ENCODE assay signal across 8 cellular contexts in genomic region chr3:51501833-51502561, GRCh38. TPM values are rescaled to one million over a fixed set of nuclear protein-coding genes. Genes with fewer than 3 reads are reported as not detected.
A peak's percentile ranks its signal among the peaks of the same experiment; 100 is the strongest.
DNase-seq lines count a peak whose midpoint lies in the region; ATAC-seq, FAIRE-seq and TF ChIP-seq lines count a peak whose summit lies in the region.

No MANE protein-coding gene starts in this region.

- no peak overlapping the region for H3K27ac Mint-ChIP-seq in neural progenitor cell
- peak overlapping the region; percentile 20 to 25 for H3K27ac Mint-ChIP-seq in stimulated activated naive CD8-positive, alpha-beta T cell treated with anti-CD3 and anti-CD28 coated beads, Interleukin-15, amount 100 ng/mL, for 72 hours

- no peaks in the 10 kb centered on the region for H3K27me3 ChIP-seq in neural progenitor cell

- H3K27me3 Mint-ChIP-seq in neural progenitor cell (ENCODE audit: insufficient read depth, low read depth), result peaks cover 4% of the 10 kb centered on the region
- H3K27me3 Mint-ChIP-seq in stimulated activated naive CD8-positive, alpha-beta T cell treated with anti-CD3 and anti-CD28 coated beads, Interleukin-15, amount 100 ng/mL, for 72 hours, result no peaks in the 10 kb centered on the region

- peak; percentile 42 for ATAC-seq in stimulated activated naive CD8-positive, alpha-beta T cell treated with anti-CD3 and anti-CD28 coated beads, Interleukin-15, amount 100 ng/mL, for 72 hours
- no peak for ATAC-seq in HG03457 (IDR thresholded peaks at IDR 0.05; ENCODE audit: unreplicated experiment)

- H3K27ac ChIP-seq in neural progenitor cell, result no peak overlapping the region

- TF ChIP-seq CTCF in fibroblast of the aortic adventitia (IDR thresholded peaks at IDR 0.05; ENCODE audit: insufficient read depth, low read length) (peak; percentile 93), neural progenitor cell (IDR thresholded peaks at IDR 0.05) (peak; percentile 87)

- no peak overlapping the region for H2AFZ ChIP-seq in neural progenitor cell (replicated peaks)

- H3K4me1 ChIP-seq in neural progenitor cell, result peaks cover 6% of the 10 kb centered on the region

- H3K9ac ChIP-seq in neural progenitor cell, result no peak overlapping the region

- peak; percentile 74 for FAIRE-seq in G401.6 (lab: Jason Lieb, UNC)
- peak; percentile 97 for FAIRE-seq in HTR-8/SVneo (lab: Jason Lieb, UNC)
- no peak for FAIRE-seq in RCC 7860 (lab: Jason Lieb, UNC)

- no peak overlapping the region for H3K4me3 ChIP-seq in fibroblast of the aortic adventitia (ENCODE audit: low read depth, low read length)
- no peak overlapping the region for H3K4me3 ChIP-seq in neural progenitor cell

- DNase-seq in HTR-8/SVneo (ENCODE audit: insufficient read length, low spot score) (peak; percentile 76), RCC 7860 (ENCODE audit: low spot score) (peak; percentile 40), fibroblast of the aortic adventitia (ENCODE audit: low read depth) (peak; percentile 82), neural progenitor cell (ENCODE audit: low spot score) (peak; percentile 86)
- DNase-seq in activated T-helper 1 cell treated with anti-CD3 and anti-CD28 coated beads, Interleukin-2, amount 50 U/mL, for 16 hours (ENCODE audit: low read depth in 1 of 2, low spot score in 1 of 2), result peak; percentile 61 to 64
- peak; percentile 76 to 81 for DNase-seq in stimulated activated naive CD8-positive, alpha-beta T cell treated with anti-CD3 and anti-CD28 coated beads, Interleukin-15, amount 100 ng/mL, for 72 hours

- no peak overlapping the region for H3K4me3 Mint-ChIP-seq in neural progenitor cell
- peak overlapping the region; percentile 7 to 12 for H3K4me3 Mint-ChIP-seq in stimulated activated naive CD8-positive, alpha-beta T cell treated with anti-CD3 and anti-CD28 coated beads, Interleukin-15, amount 100 ng/mL, for 72 hours

- H3F3A ChIP-seq in neural progenitor cell (ENCODE audit: low read depth), result peaks cover 18% of the 10 kb centered on the region

- peaks cover 4% of the 10 kb centered on the region for H3K4me1 Mint-ChIP-seq in neural progenitor cell
- H3K4me1 Mint-ChIP-seq in stimulated activated naive CD8-positive, alpha-beta T cell treated with anti-CD3 and anti-CD28 coated beads, Interleukin-15, amount 100 ng/mL, for 72 hours, result peaks cover 11% of the 10 kb centered on the region

- peaks cover 19% of the 10 kb centered on the region for H4K20me1 ChIP-seq in neural progenitor cell (ENCODE audit: low read depth)

- H3K4me2 ChIP-seq in neural progenitor cell, result no peak overlapping the region

- peaks cover 21% of the 10 kb centered on the region for H3K79me2 ChIP-seq in neural progenitor cell (ENCODE audit: low read depth)

- no peaks in the 10 kb centered on the region for H3K36me3 Mint-ChIP-seq in neural progenitor cell

- no peaks in the 10 kb centered on the region for H3K36me3 ChIP-seq in neural progenitor cell

- H3K9me3 ChIP-seq in neural progenitor cell (ENCODE audit: low read depth), result no peaks in the 10 kb centered on the region

- H3K9me3 Mint-ChIP-seq in neural progenitor cell, result no peaks in the 10 kb centered on the region
- no peaks in the 10 kb centered on the region for H3K9me3 Mint-ChIP-seq in stimulated activated naive CD8-positive, alpha-beta T cell treated with anti-CD3 and anti-CD28 coated beads, Interleukin-15, amount 100 ng/mL, for 72 hours

RNA-seq across cellular contexts. Expression of gene DCAF1, which starts 2.2 kb away (rescaled TPM):
- total RNA-seq in fibroblast of the aortic adventitia (ENCODE audit: low replicate concordance) (11.2 and 18.9 TPM in 2 replicates), neural progenitor cell (ENCODE audit: low replicate concordance) (20.2 and 22.0 TPM in 2 replicates)

RNA-seq across cellular contexts. Expression of gene RAD54L2, which starts 36.5 kb away (rescaled TPM):
- total RNA-seq in fibroblast of the aortic adventitia (ENCODE audit: low replicate concordance) (19.2 and 20.2 TPM in 2 replicates), neural progenitor cell (ENCODE audit: low replicate concordance) (30.5 and 31.7 TPM in 2 replicates)
